ENCODE assay signal across 8 cellular contexts in genomic region chr3:189710620-189711388, GRCh38.
DNase-seq lines count a peak whose midpoint lies in the region; ATAC-seq and TF ChIP-seq lines count a peak whose summit lies in the region.

No MANE protein-coding gene starts in this region.

- H3K9me3 Mint-ChIP-seq in natural killer cell, result peaks cover 3 to 6% of the 10 kb centered on the region in 2 donors

- no peak overlapping the region for H3K27ac Mint-ChIP-seq in natural killer cell

- H3K9ac ChIP-seq in adipocyte (ENCODE audit: low read length), result no peak overlapping the region

- H3K27me3 ChIP-seq in adipocyte (replicated peaks; ENCODE audit: control insufficient read depth, insufficient read depth, low read length) (no peaks in the 10 kb centered on the region), right lobe of liver (no peaks in the 10 kb centered on the region)

- no peak for TF ChIP-seq POLR2A in right lobe of liver (IDR thresholded peaks at IDR 0.05)

- no peaks in the 10 kb centered on the region for H3K9me3 ChIP-seq in adipocyte (ENCODE audit: control insufficient read depth, low read length)
- no peaks in the 10 kb centered on the region for H3K9me3 ChIP-seq in right lobe of liver

- H3K4me3 ChIP-seq in adipocyte (ENCODE audit: low read length) (no peak overlapping the region), right lobe of liver (no peak overlapping the region)

- ATAC-seq in HG02852 (IDR thresholded peaks at IDR 0.05; ENCODE audit: unreplicated experiment) (peak; percentile 60), right lobe of liver (peak; percentile 66 to 88 (median 75)), GM19035 (IDR thresholded peaks at IDR 0.05; ENCODE audit: unreplicated experiment) (no peak), natural killer cell (no peak)

- H3K36me3 ChIP-seq in adipocyte (ENCODE audit: control insufficient read depth, insufficient read depth, low read length, severe bottlenecking) (no peaks in the 10 kb centered on the region), right lobe of liver (no peaks in the 10 kb centered on the region)

- peak overlapping the region in 1 of 3 donors; percentile 16 for H3K27ac ChIP-seq in right lobe of liver

- intact Hi-C loops in right lobe of liver (cut with DNase I) (no loop called here), natural killer cell (cut with micrococcal nuclease) (no loop called here)

- DNase-seq in GM04504 (ENCODE audit: low read depth), result peak; percentile 96
- peak; percentile 94 for DNase-seq in adipocyte (ENCODE audit: low read depth)
- peak in 2 of 3 donors; percentile 33 to 46 for DNase-seq in right lobe of liver
- DNase-seq in activated CD8-positive, alpha-beta memory T cell treated with anti-CD3 and anti-CD28 coated beads, Interleukin-2, amount 50 U/mL, for 48 hours, result no peak
- DNase-seq in cerebellar nuclear complex (lab: John Stamatoyannopoulos, UW), result no peak
- no peak for DNase-seq in natural killer cell

- TF ChIP-seq CTCF in right lobe of liver (IDR thresholded peaks at IDR 0.05) (no peak), natural killer cell (IDR thresholded peaks at IDR 0.05) (no peak)

- no peaks in the 10 kb centered on the region for H3K4me1 Mint-ChIP-seq in natural killer cell

- H3K27me3 Mint-ChIP-seq in natural killer cell (ENCODE audit: low read depth in 2 of 2), result no peaks in the 10 kb centered on the region

- no peaks in the 10 kb centered on the region for H3K36me3 Mint-ChIP-seq in natural killer cell

- peaks cover 28% of the 10 kb centered on the region for H3K4me1 ChIP-seq in adipocyte (ENCODE audit: control insufficient read depth, insufficient read depth, low read length)
- H3K4me1 ChIP-seq in right lobe of liver, result peaks cover 0 to 31% (median 0%) of the 10 kb centered on the region in 4 donors

- H3K4me3 Mint-ChIP-seq in natural killer cell, result no peak overlapping the region

Comparison
In these comparisons a context has a peak if more than half of its experiments do, and no peak if none do; other contexts are left out.
1. DNase-seq: peak in GM04504 (single experiment), adipocyte (single experiment) and right lobe of liver (2 of 3); none in activated CD8-positive, alpha-beta memory T cell treated with anti-CD3 and anti-CD28 coated beads, Interleukin-2, amount 50 U/mL, for 48 hours (single experiment), cerebellar nuclear complex (0 of 2) and natural killer cell (single experiment).
2. ATAC-seq: peak in HG02852 (single experiment) and right lobe of liver (4 of 4); none in GM19035 (single experiment) and natural killer cell (0 of 3).